ENCODE assay signal across 12 cellular contexts in the genomic region with DNA sequence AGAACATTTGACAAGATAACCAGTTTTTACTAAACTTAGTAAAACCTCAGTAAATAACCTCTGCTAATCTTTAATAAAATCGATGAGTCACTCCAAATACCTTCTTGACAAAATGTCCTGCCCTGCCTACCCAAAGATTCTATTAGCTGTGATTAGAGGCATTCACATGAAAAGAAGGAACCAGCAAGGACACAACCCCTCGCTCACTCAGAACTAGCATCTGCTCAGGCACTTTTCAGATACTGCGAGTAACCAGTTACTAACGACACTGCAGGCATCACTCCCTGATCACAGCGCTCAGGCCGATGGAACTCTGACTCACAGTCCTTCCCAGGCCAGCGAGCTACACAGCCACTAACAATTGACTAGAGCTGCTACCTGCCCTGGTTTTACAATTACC. TPM values are rescaled to one million over a fixed set of nuclear protein-coding genes. Genes with fewer than 3 reads are reported as not detected.
DNase-seq lines count a peak whose midpoint lies in the region; ATAC-seq and TF ChIP-seq lines count a peak whose summit lies in the region.
"Had no signal": no experiment of that assay in that cellular context is flagged by ENCODE, and none has a peak within 500 bp of the region (broad histone marks: within the 10 kb centered on the region; RNA-seq: fewer than 3 reads in every experiment).

No MANE protein-coding gene starts in this region.

- no peak for TF ChIP-seq CTCF in choroid plexus epithelial cell (conservative IDR thresholded peaks at IDR 0.05; ENCODE audit: low read depth, low read length)

- DNase-seq in EL = peak; percentile 74
- DNase-seq in MG63 = peak; percentile 34
- DNase-seq in choroid plexus epithelial cell (ENCODE audit: low read depth) = peak; percentile 56
- DNase-seq in myocyte (ENCODE audit: low read depth) = peak; percentile 24
- no peak for DNase-seq in effector memory CD4-positive, alpha-beta T cell
- DNase-seq in H4 (ENCODE audit: low spot score) = no peak
- DNase-seq: activated naive CD8-positive, alpha-beta T cell treated with anti-CD3 and anti-CD28 coated beads, Interleukin-2, amount 10 ng/mL, durations not matched to agents 7 days and 5 days; GF-D8; MM.1S; naive B cell; OCI-M1 had no signal

- ATAC-seq in HG03460 (IDR thresholded peaks at IDR 0.05; ENCODE audit: unreplicated experiment) = no peak

- H3K27me3 ChIP-seq in MG63 = no peaks in the 10 kb centered on the region
- H3K27me3 ChIP-seq in effector memory CD4-positive, alpha-beta T cell (replicated peaks; ENCODE audit: control insufficient read depth, insufficient read depth, low read length, poor library complexity, severe bottlenecking) = no peaks in the 10 kb centered on the region

- no peaks in the 10 kb centered on the region for H3K4me1 ChIP-seq in effector memory CD4-positive, alpha-beta T cell (ENCODE audit: control insufficient read depth, insufficient read depth, low read length, poor library complexity, severe bottlenecking)

- H3K4me3 ChIP-seq in MG63 (no peak overlapping the region), choroid plexus epithelial cell (ENCODE audit: low read depth, low read length) (no peak overlapping the region)
- no peak overlapping the region for H3K4me3 ChIP-seq in effector memory CD4-positive, alpha-beta T cell (ENCODE audit: insufficient read depth, low read depth, low read length, poor library complexity, severe bottlenecking)

- H3K36me3 ChIP-seq in MG63 = peaks cover 18% of the 10 kb centered on the region
- peaks cover 63% of the 10 kb centered on the region for H3K36me3 ChIP-seq in effector memory CD4-positive, alpha-beta T cell (ENCODE audit: control insufficient read depth, insufficient read depth, low read length)

- no peak overlapping the region for H3K27ac ChIP-seq in effector memory CD4-positive, alpha-beta T cell (ENCODE audit: insufficient read depth, low read length, poor library complexity, severe bottlenecking)

- no peaks in the 10 kb centered on the region for H3K9me3 ChIP-seq in MG63
- no peaks in the 10 kb centered on the region for H3K9me3 ChIP-seq in effector memory CD4-positive, alpha-beta T cell (ENCODE audit: control insufficient read depth, low read length)

RNA-seq across cellular contexts. Expression of a gene that starts 24.3 kb away (rescaled TPM):
- total RNA-seq in MG63 (2014; rRNA removed; shearing (Covaris generic); ENCODE audit: low replicate concordance) = 13.6 and 15.7 TPM in 2 replicates
- 31.3 and 52.0 TPM in 2 replicates for total RNA-seq in myocyte
- 29.0 TPM for polyA plus RNA-seq in myocyte (2012)
- 4.1 and 4.4 TPM in 2 replicates for total RNA-seq in H4 (2014; rRNA removed; shearing (Covaris generic))

RNA-seq across cellular contexts. Expression of a gene that starts 30.8 kb away (rescaled TPM):
- 5.7 and 10.5 TPM in 2 replicates for total RNA-seq in MG63 (2014; rRNA removed; shearing (Covaris generic); ENCODE audit: low replicate concordance)
- 7.8 and 10.8 TPM in 2 replicates for total RNA-seq in myocyte
- polyA plus RNA-seq in myocyte (2012) = 10.6 TPM
- total RNA-seq in H4 (2014; rRNA removed; shearing (Covaris generic)) = 2.4 and 4.1 TPM in 2 replicates

RNA-seq across cellular contexts. Expression of a gene that starts 38.2 kb away (rescaled TPM):
- total RNA-seq in MG63 (2014; rRNA removed; shearing (Covaris generic); ENCODE audit: low replicate concordance) = not detected in 2 replicates
- not detected in 2 replicates for total RNA-seq in myocyte
- not detected for polyA plus RNA-seq in myocyte (2012)
- not detected in 2 replicates for total RNA-seq in H4 (2014; rRNA removed; shearing (Covaris generic))
- total RNA-seq: activated naive CD8-positive, alpha-beta T cell treated with anti-CD3 and anti-CD28 coated beads, Interleukin-2, amount 10 ng/mL, durations not matched to agents 7 days and 5 days had no signal

RNA-seq across cellular contexts. Expression of a gene that starts 51.6 kb away (rescaled TPM):
- total RNA-seq in MG63 (2014; rRNA removed; shearing (Covaris generic); ENCODE audit: low replicate concordance) = 13.2 and 19.4 TPM in 2 replicates
- 31.0 and 32.7 TPM in 2 replicates for total RNA-seq in myocyte
- polyA plus RNA-seq in myocyte (2012) = 30.4 TPM
- total RNA-seq in H4 (2014; rRNA removed; shearing (Covaris generic)) = 15.8 and 24.0 TPM in 2 replicates

RNA-seq across cellular contexts. Expression of a gene that starts 60.0 kb away (rescaled TPM):
- total RNA-seq in MG63 (2014; rRNA removed; shearing (Covaris generic); ENCODE audit: low replicate concordance) = 0.30 and 0.33 TPM in 2 replicates
- 0.05 TPM in 1 of 2 replicates, not detected in the other for total RNA-seq in myocyte
- 0.08 TPM for polyA plus RNA-seq in myocyte (2012)
- not detected in 2 replicates for total RNA-seq in H4 (2014; rRNA removed; shearing (Covaris generic))

Comparison
In these comparisons a context has a peak if more than half of its experiments do, and no peak if none do; other contexts are left out.
1. DNase-seq: peak in EL (single experiment), MG63 (single experiment), choroid plexus epithelial cell (single experiment) and myocyte (single experiment); none in effector memory CD4-positive, alpha-beta T cell (0 of 3) and H4 (single experiment).